Comparison of ENCODE assay signal across 1 cellular context in genomic region chr18:666177-666576, GRCh38.
TF ChIP-seq lines count a peak whose summit lies in the region.

No MANE protein-coding gene starts in this region.

TF ChIP-seq in IMR-90, 13 proteins besides CTCF, POLR2A, EP300 and RAD21:
- TF ChIP-seq CHD1 (IDR thresholded peaks at IDR 0.05; ENCODE audit: low read depth, low read length): no peak
- no peak for TF ChIP-seq NFE2L2 (IDR thresholded peaks at IDR 0.05; ENCODE audit: low read depth, low read length)
